In the genomic region with DNA sequence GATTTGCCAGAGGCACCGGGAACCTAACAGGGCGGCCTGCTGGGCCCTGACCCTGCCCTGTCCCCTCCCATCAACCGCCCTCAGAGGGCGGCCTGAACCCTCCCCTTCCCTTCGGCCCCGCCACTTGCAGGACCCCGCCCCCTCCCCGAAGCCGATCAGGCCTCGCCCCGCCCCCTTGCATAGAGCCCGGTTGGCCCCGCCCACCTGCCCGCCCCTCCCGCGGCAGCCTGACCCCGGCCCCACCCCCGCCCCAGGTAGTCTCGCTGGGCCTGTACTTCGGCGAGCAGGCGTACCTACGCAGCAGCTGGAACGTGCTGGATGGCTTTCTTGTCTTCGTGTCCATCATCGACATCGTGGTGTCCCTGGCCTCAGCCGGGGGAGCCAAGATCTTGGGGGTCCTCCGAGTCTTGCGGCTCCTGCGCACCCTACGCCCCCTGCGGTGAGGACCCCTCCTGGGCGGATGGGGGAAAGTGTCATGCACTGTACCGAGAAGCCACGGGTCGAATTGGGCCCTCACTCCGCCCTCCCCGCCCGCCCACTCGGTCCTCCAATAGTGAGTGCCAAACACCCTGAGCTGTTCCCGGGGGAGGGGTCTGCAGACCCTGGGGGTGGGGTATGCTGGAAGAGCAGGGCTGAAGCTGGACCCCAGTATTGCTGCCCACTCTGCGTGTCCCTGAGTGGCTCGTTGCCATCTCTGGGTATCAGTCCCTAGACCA, we compare ENCODE assay signal across 10 cellular contexts.
DNase-seq lines count a peak whose midpoint lies in the region; ATAC-seq and TF ChIP-seq lines count a peak whose summit lies in the region.
"Had no signal": no experiment of that assay in that cellular context is flagged by ENCODE, and none has a peak within 500 bp of the region (broad histone marks: within the 10 kb centered on the region; RNA-seq: fewer than 3 reads in every experiment).

No MANE protein-coding gene starts in this region.

- H3K4ac ChIP-seq in neuronal stem cell (ENCODE audit: low read length): no peak overlapping the region

- H2AK5ac ChIP-seq in neuronal stem cell (ENCODE audit: low read depth, low read length): peak overlapping the region; percentile 64

- H3K36me3 ChIP-seq in ES-I3 (ENCODE audit: insufficient read depth, low read length): no peaks in the 10 kb centered on the region
- no peaks in the 10 kb centered on the region for H3K36me3 ChIP-seq in NT2/D1 (ENCODE audit: insufficient read depth, insufficient read length, low read length)
- H3K36me3 ChIP-seq in neuronal stem cell (replicated peaks in 1 of 2; ENCODE audit: control insufficient read depth in 2 of 2, insufficient read depth in 2 of 2, low read length in 2 of 2): no peaks in the 10 kb centered on the region
- H3K36me3 ChIP-seq: vagina had no signal

- DNase-seq in NT2/D1 (ENCODE audit: low read depth, low spot score): peak; percentile 55
- no peak for DNase-seq in activated naive CD8-positive, alpha-beta T cell treated with anti-CD3 and anti-CD28 coated beads, Interleukin-2, amount 10 ng/mL, durations not matched to agents 7 days and 5 days
- DNase-seq in neuronal stem cell (ENCODE audit: low spot score): peak; percentile 62
- DNase-seq in CD1c-positive myeloid dendritic cell (ENCODE audit: extremely low spot score): no peak
- no peak for DNase-seq in NCI-H187 (lab: John Stamatoyannopoulos, UW)
- no peak for DNase-seq in SIG-M5 treated with dmso at 0.1 percent for 504 hours (lab: John Stamatoyannopoulos, UW; ENCODE audit: unreplicated experiment)
- DNase-seq: NCI-H1694 had no signal

- no peak overlapping the region for H2AFZ ChIP-seq in neuronal stem cell (ENCODE audit: low read length)

- H3K18ac ChIP-seq in neuronal stem cell (ENCODE audit: low read length): peak overlapping the region; percentile 93

- H3K9ac ChIP-seq in ES-I3 (ENCODE audit: low read depth, low read length) (peak overlapping the region; percentile 50; the same call in 1 of the 2 replicates), NT2/D1 (ENCODE audit: insufficient read length, low read depth) (peak overlapping the region; percentile 64), neuronal stem cell (ENCODE audit: low read depth, low read length, poor library complexity) (peak overlapping the region; percentile 89)

- no peaks in the 10 kb centered on the region for H3K79me1 ChIP-seq in neuronal stem cell (ENCODE audit: low read depth, low read length)

- no peak overlapping the region for H3K27ac ChIP-seq in neuronal stem cell (replicated peaks; ENCODE audit: low read length)
- H3K27ac ChIP-seq: vagina had no signal

- no peak overlapping the region for H4K91ac ChIP-seq in neuronal stem cell (ENCODE audit: low read depth, low read length, poor library complexity)

- H3K9me3 ChIP-seq in ES-I3 (ENCODE audit: control insufficient read depth, insufficient read depth, low read length): no peaks in the 10 kb centered on the region
- H3K9me3 ChIP-seq in NT2/D1 (ENCODE audit: insufficient read depth, low read length): no peaks in the 10 kb centered on the region
- H3K9me3 ChIP-seq in neuronal stem cell (replicated peaks in 1 of 2; ENCODE audit: control insufficient read depth in 2 of 2, insufficient read depth in 1 of 2, low read depth in 1 of 2, low read length in 2 of 2): peaks cover 0 to 1% of the 10 kb centered on the region in 2 donors
- H3K9me3 ChIP-seq: vagina had no signal

- H2BK15ac ChIP-seq in neuronal stem cell (ENCODE audit: low read length): peak overlapping the region; percentile 88

- peaks cover 7% of the 10 kb centered on the region for H3K4me1 Mint-ChIP-seq in activated naive CD8-positive, alpha-beta T cell treated with anti-CD3 and anti-CD28 coated beads, Interleukin-2, amount 10 ng/mL, durations not matched to agents 7 days and 5 days

- no peak overlapping the region for H3K27ac Mint-ChIP-seq in activated naive CD8-positive, alpha-beta T cell treated with anti-CD3 and anti-CD28 coated beads, Interleukin-2, amount 10 ng/mL, durations not matched to agents 7 days and 5 days

- no peak overlapping the region for H3K14ac ChIP-seq in neuronal stem cell (ENCODE audit: low read length)

- no peak overlapping the region for H2BK5ac ChIP-seq in neuronal stem cell (ENCODE audit: low read length)

- no CpG with 5 or more reads among the region's 44 CpGs for WGBS in neuronal stem cell (ENCODE audit: extremely low coverage in 2 of 2, insufficient read length in 2 of 2, insufficient replicate concordance in 1 of 2), 2 donors

- H3K4me3 ChIP-seq in NT2/D1 (ENCODE audit: insufficient read length, low read depth): peak overlapping the region; percentile 31
- peak overlapping the region in 1 of 2 donors; percentile 66 for H3K4me3 ChIP-seq in neuronal stem cell (ENCODE audit: low read length in 2 of 2)
- H3K4me3 ChIP-seq: vagina had no signal

- no peaks in the 10 kb centered on the region for H3K36me3 Mint-ChIP-seq in activated naive CD8-positive, alpha-beta T cell treated with anti-CD3 and anti-CD28 coated beads, Interleukin-2, amount 10 ng/mL, durations not matched to agents 7 days and 5 days

- TF ChIP-seq POLR2A in GM18505 (IDR thresholded peaks at IDR 0.05; ENCODE audit: borderline replicate concordance, extremely low read depth, insufficient read depth, insufficient read length): no peak

- H2BK12ac ChIP-seq in neuronal stem cell (ENCODE audit: low read length): no peak overlapping the region

- peaks cover 44% of the 10 kb centered on the region for H3K27me3 ChIP-seq in NT2/D1 (ENCODE audit: insufficient read depth, insufficient read length)
- peaks cover 19 to 56% (median 49%) of the 10 kb centered on the region in 3 experiments for H3K27me3 ChIP-seq in neuronal stem cell (ENCODE audit: control insufficient read depth in 3 of 3, insufficient read depth in 3 of 3, low read depth in 1 of 3, low read length in 3 of 3)

- peaks cover 24% of the 10 kb centered on the region for H3K27me3 Mint-ChIP-seq in activated naive CD8-positive, alpha-beta T cell treated with anti-CD3 and anti-CD28 coated beads, Interleukin-2, amount 10 ng/mL, durations not matched to agents 7 days and 5 days

- no peaks in the 10 kb centered on the region for H3K9me3 Mint-ChIP-seq in activated naive CD8-positive, alpha-beta T cell treated with anti-CD3 and anti-CD28 coated beads, Interleukin-2, amount 10 ng/mL, durations not matched to agents 7 days and 5 days

- H2BK120ac ChIP-seq in neuronal stem cell (ENCODE audit: low read depth, low read length): no peak overlapping the region

- POLR2A ChIA-PET in activated naive CD8-positive, alpha-beta T cell treated with anti-CD3 and anti-CD28 coated beads, Interleukin-2, amount 10 ng/mL, durations not matched to agents 7 days and 5 days (lab: Charles Lee): no interaction called here

- H3K4me2 ChIP-seq in neuronal stem cell (ENCODE audit: insufficient read depth, low read length, poor library complexity, severe bottlenecking): peak overlapping the region; percentile 60

- H3K4me1 ChIP-seq in ES-I3 (ENCODE audit: insufficient read depth, low read length): peaks cover 13% of the 10 kb centered on the region
- peaks cover 9% of the 10 kb centered on the region for H3K4me1 ChIP-seq in NT2/D1 (ENCODE audit: insufficient read depth, insufficient read length)
- peaks cover 0 to 21% of the 10 kb centered on the region in 2 donors for H3K4me1 ChIP-seq in neuronal stem cell (ENCODE audit: control insufficient read depth in 2 of 2, insufficient read depth in 1 of 2, low read depth in 1 of 2, low read length in 2 of 2)

- H3K23ac ChIP-seq in neuronal stem cell (ENCODE audit: low read depth, low read length, poor library complexity): peak overlapping the region; percentile 69

- no peak for ATAC-seq in activated naive CD8-positive, alpha-beta T cell treated with anti-CD3 and anti-CD28 coated beads, Interleukin-2, amount 10 ng/mL, durations not matched to agents 7 days and 5 days (ENCODE audit: low read depth)
- ATAC-seq in GM18505 (IDR thresholded peaks at IDR 0.05; ENCODE audit: unreplicated experiment): no peak

- H3K4me3 Mint-ChIP-seq in activated naive CD8-positive, alpha-beta T cell treated with anti-CD3 and anti-CD28 coated beads, Interleukin-2, amount 10 ng/mL, durations not matched to agents 7 days and 5 days: peak overlapping the region; percentile 28

- H4K8ac ChIP-seq in neuronal stem cell (ENCODE audit: low read depth, low read length): no peak overlapping the region

Comparison
In these comparisons a context has a peak if more than half of its experiments do, and no peak if none do; other contexts are left out.
1. DNase-seq: peak in NT2/D1 (single experiment) and neuronal stem cell (single experiment); none in activated naive CD8-positive, alpha-beta T cell treated with anti-CD3 and anti-CD28 coated beads, Interleukin-2, amount 10 ng/mL, durations not matched to agents 7 days and 5 days (single experiment), CD1c-positive myeloid dendritic cell (single experiment), NCI-H187 (0 of 2) and SIG-M5 treated with dmso at 0.1 percent for 504 hours (single experiment).
2. Peak in every context shown above with its lines, with median percentiles within 50 percentile points of each other: H3K9ac ChIP-seq.